24 cellular contexts compared by ENCODE assay signal in the genomic region with DNA sequence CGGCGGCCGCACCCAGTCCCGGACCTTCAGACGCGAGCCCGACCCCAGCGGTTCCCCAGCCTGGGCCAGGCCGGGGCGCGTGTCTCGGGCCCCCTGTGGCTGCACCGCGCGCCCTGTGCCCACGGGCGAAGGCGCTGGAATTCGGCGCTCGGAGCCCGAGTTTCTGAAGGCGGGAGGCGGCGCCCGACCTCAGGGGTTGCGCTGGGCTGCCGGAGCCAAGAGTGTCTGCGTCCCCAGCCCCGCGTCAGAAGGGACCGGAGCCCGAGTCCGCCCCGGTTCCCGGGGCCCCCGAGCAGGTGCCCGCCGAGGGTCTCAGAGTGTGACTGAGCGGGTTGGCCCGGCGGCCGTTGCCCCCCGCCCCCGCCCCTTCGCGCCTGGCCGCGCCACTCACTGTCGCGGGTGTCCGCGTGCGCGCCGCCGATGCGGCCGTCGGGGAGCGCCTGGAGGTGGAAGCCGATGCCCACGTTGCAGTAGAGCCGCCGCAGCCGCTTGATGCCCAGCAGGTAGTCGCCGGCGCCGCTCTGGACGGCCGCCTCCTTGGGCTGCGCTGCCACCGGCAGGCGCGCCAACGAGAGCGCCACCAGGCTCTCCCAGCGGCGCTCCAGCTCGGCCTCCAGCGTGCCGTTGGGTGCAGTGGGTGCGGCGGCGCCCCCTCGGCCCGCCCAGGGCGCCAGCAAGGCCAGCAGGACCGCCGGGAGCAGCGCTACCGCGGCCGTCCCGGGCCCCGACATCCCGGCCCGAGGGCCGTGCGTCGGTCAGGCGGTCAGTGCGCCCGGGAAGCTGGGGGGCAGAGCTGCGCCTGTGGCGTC. TPM values are rescaled to one million over a fixed set of nuclear protein-coding genes. Genes with fewer than 3 reads are reported as not detected.
DNase-seq lines count a peak whose midpoint lies in the region; ATAC-seq and TF ChIP-seq lines count a peak whose summit lies in the region.
"Had no signal": no experiment of that assay in that cellular context is flagged by ENCODE, and none has a peak within 500 bp of the region (broad histone marks: within the 10 kb centered on the region; RNA-seq: fewer than 3 reads in every experiment).

No MANE protein-coding gene starts in this region.

- TF ChIP-seq POLR2A in testis (IDR thresholded peaks at IDR 0.05), result no peak

- no peaks in the 10 kb centered on the region for H3K27me3 ChIP-seq in testis

- no peak for ATAC-seq in HG03135 (IDR thresholded peaks at IDR 0.05; ENCODE audit: unreplicated experiment)

- 1% methylated on average over 24 of the region's 107 CpGs; no CpG with 5 or more reads in 1 of the 2 donors for WGBS in testis, 2 donors

- no peak overlapping the region for H3K27ac ChIP-seq in testis
- H3K27ac ChIP-seq: lower lobe of right lung, spleen, transverse colon had no signal

- no peak for TF ChIP-seq CTCF in testis (IDR thresholded peaks at IDR 0.05)

- no peaks in the 10 kb centered on the region for H3K4me1 ChIP-seq in testis
- H3K4me1 ChIP-seq: BE2C, lower lobe of right lung, transverse colon had no signal

- no peaks in the 10 kb centered on the region for H3K36me3 ChIP-seq in testis (ENCODE audit: low read depth, missing control alignments)
- H3K36me3 ChIP-seq: BE2C, lower lobe of right lung, spleen, transverse colon had no signal

- intact Hi-C loops in testis (cut with DNase I; ENCODE audit: low total_unique reads), result no loop called here

- peak overlapping the region; percentile 34 to 53 for H3K4me3 ChIP-seq in testis
- H3K4me3 ChIP-seq: lower lobe of right lung, spleen, transverse colon had no signal

- no peaks in the 10 kb centered on the region for H3K9me3 ChIP-seq in testis
- H3K9me3 ChIP-seq: BE2C, lower lobe of right lung, spleen, transverse colon had no signal

- peak; percentile 34 for DNase-seq in NCI-H748 (lab: John Stamatoyannopoulos, UW; ENCODE audit: unreplicated experiment)
- no peak for DNase-seq in NCI-H748 treated with DMSO at 0.1 percent for 48 hours (lab: John Stamatoyannopoulos, UW)
- peak; percentile 64 for DNase-seq in ecto neural progenitor cell (ENCODE audit: low spot score)
- peak; percentile 50 for DNase-seq in left kidney (ENCODE audit: low read depth, low spot score)
- DNase-seq in testis, result no peak
- no peak for DNase-seq in EL
- DNase-seq in HT-29 (ENCODE audit: low spot score), result no peak
- DNase-seq: activated CD4-positive, alpha-beta memory T cell treated with anti-CD3 and anti-CD28 coated beads for 36 hours; activated gamma-delta T cell treated with Interleukin-2 at 50 U/mL for 16 hours; BE2C; Calu3; GOT3; islet precursor cell; KBM-7; lower lobe of right lung; NCI-H1436 treated with DMSO at 0.1 percent for 48 hours; NCI-H524; nucleus accumbens; spleen; stimulated activated CD4-positive, alpha-beta T cell treated with anti-CD3 and anti-CD28 coated beads, Interleukin-4, amount 100 ng/mL, for 4 hours; T-helper 9 cell; transverse colon had no signal

RNA-seq across cellular contexts. Expression of a gene that starts 0.6 kb away (rescaled TPM):
- total RNA-seq in testis, result 1 to 10 TPM in 1 of 2 donors, under 1 TPM in 1; 0.87 to 2.8 TPM
- 0.28 TPM for polyA plus RNA-seq in testis (ENCODE audit: insufficient read depth, low read depth, low replicate concordance)
- not detected in 2 replicates for total RNA-seq in HT-29 (2014; rRNA removed; shearing (Covaris generic))
- total RNA-seq: A172; activated CD4-positive, alpha-beta memory T cell treated with anti-CD3 and anti-CD28 coated beads for 36 hours; Calu3; lower lobe of right lung; spleen; transverse colon had no signal
- polyA plus RNA-seq: spleen had no signal

RNA-seq across cellular contexts. Expression of a gene that starts 44.7 kb away (rescaled TPM):
- under 1 TPM in 1 of 2 donors, not detected in 1; 0.50 TPM for total RNA-seq in testis
- polyA plus RNA-seq in testis (ENCODE audit: insufficient read depth, low read depth, low replicate concordance), result not detected
- total RNA-seq in HT-29 (2014; rRNA removed; shearing (Covaris generic)), result 0.41 TPM in 1 of 2 replicates, not detected in the other
- total RNA-seq: A172; activated CD4-positive, alpha-beta memory T cell treated with anti-CD3 and anti-CD28 coated beads for 36 hours; Calu3; lower lobe of right lung; spleen; transverse colon had no signal
- polyA plus RNA-seq: spleen had no signal

Comparison
In these comparisons a context has a peak if more than half of its experiments do, and no peak if none do; other contexts are left out.
1. DNase-seq: peak in NCI-H748 (single experiment), ecto neural progenitor cell (single experiment) and left kidney (single experiment); none in NCI-H748 treated with DMSO at 0.1 percent for 48 hours (single experiment), testis (single experiment), EL (single experiment) and HT-29 (single experiment).